ENCODE assay signal across 8 cellular contexts in the genomic region with DNA sequence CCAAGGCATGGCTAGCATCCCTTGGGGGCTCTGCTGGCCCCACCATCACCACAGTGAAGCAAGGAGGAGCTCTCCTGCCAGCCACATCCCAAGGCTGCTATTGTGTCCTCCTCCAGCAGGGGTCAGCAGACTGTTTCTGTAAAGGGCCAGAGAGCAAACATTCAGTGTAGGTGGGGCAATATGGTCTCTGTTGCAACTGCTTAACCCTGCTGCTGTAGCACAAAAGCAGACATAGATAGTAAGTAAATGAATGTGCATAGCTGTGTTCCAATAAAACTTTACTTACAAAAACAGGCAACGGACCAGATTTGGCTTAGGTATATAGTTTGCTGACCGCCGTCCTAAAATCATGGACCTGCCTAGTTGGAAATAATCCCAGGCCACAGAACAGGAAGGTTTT. TPM values are rescaled to one million over a fixed set of nuclear protein-coding genes. Genes with fewer than 3 reads are reported as not detected.
DNase-seq lines count a peak whose midpoint lies in the region; ATAC-seq and TF ChIP-seq lines count a peak whose summit lies in the region.

No MANE protein-coding gene starts in this region.

- no peaks in the 10 kb centered on the region for H3K4me1 ChIP-seq in DOHH2 (ENCODE audit: control insufficient read depth, low read length)

- H3F3A ChIP-seq in DOHH2 (ENCODE audit: control insufficient read depth, insufficient read depth) = no peaks in the 10 kb centered on the region

- H3K4me2 ChIP-seq in DOHH2 (ENCODE audit: low read length) = no peak overlapping the region

- peak; percentile 93 for TF ChIP-seq CTCF in DOHH2 (IDR thresholded peaks at IDR 0.05; ENCODE audit: low read depth, low read length, poor library complexity, severe bottlenecking)
- TF ChIP-seq CTCF in HFFc6 (IDR thresholded peaks at IDR 0.05) = peak; percentile 92
- TF ChIP-seq CTCF in astrocyte of the cerebellum (IDR thresholded peaks at IDR 0.05; ENCODE audit: low read depth, low read length, missing control alignments) = peak; percentile 96

- H3K27ac ChIP-seq in DOHH2 (ENCODE audit: low read depth, low read length) = no peak overlapping the region

- in situ Hi-C loops in astrocyte of the cerebellum (cut with HindIII; ENCODE audit: low sequenced_read_pairs) = loop anchor here (10.0 kb wide), 1 partner anchor 401 kb away; no protein-coding TSS in a partner anchor

- H3K4me3 Mint-ChIP-seq in HFFc6 = no peak overlapping the region
- no peak overlapping the region for H3K4me3 Mint-ChIP-seq in immature natural killer cell

- no peak for ATAC-seq in HG03565 (IDR thresholded peaks at IDR 0.05; ENCODE audit: unreplicated experiment)

- no peaks in the 10 kb centered on the region for H4K20me1 ChIP-seq in DOHH2 (ENCODE audit: control insufficient read depth, insufficient read depth, low read depth, low read length)

- no peaks in the 10 kb centered on the region for H3K9me3 Mint-ChIP-seq in HFFc6
- H3K9me3 Mint-ChIP-seq in immature natural killer cell = no peaks in the 10 kb centered on the region

- DNase-seq in HFFc6 (peak; percentile 71), NCI-H2029 (lab: John Stamatoyannopoulos, UW) (peak; percentile 61), T-helper 22 cell (ENCODE audit: low read depth) (peak; percentile 20), astrocyte of the cerebellum (ENCODE audit: low read depth) (peak; percentile 45), immature natural killer cell (peak; percentile 22 to 48 (median 45))
- DNase-seq in stimulated activated CD4-positive, alpha-beta T cell treated with anti-CD3 and anti-CD28 coated beads, Interleukin-15, amount 100 ng/mL, for 24 hours = peak; percentile 82

- no peak overlapping the region for H3K27ac Mint-ChIP-seq in HFFc6
- H3K27ac Mint-ChIP-seq in immature natural killer cell = no peak overlapping the region

- H3K27me3 ChIP-seq in DOHH2 (ENCODE audit: control insufficient read depth, low read length) = peaks cover 10% of the 10 kb centered on the region

- H3K36me3 Mint-ChIP-seq in HFFc6 (ENCODE audit: low read depth) = no peaks in the 10 kb centered on the region
- no peaks in the 10 kb centered on the region for H3K36me3 Mint-ChIP-seq in immature natural killer cell

- H3K36me3 ChIP-seq in DOHH2 (ENCODE audit: control insufficient read depth, low read length) = no peaks in the 10 kb centered on the region

- no peaks in the 10 kb centered on the region for H3K79me2 ChIP-seq in DOHH2 (ENCODE audit: control insufficient read depth, low read length)

- no peaks in the 10 kb centered on the region for H3K9me3 ChIP-seq in DOHH2 (ENCODE audit: control insufficient read depth, insufficient read depth, low read length)

- no peaks in the 10 kb centered on the region for H3K4me1 Mint-ChIP-seq in HFFc6 (ENCODE audit: low read depth)
- H3K4me1 Mint-ChIP-seq in immature natural killer cell = peaks cover 6% of the 10 kb centered on the region in 2 donors

- H3K9me2 ChIP-seq in DOHH2 (replicated peaks; ENCODE audit: control insufficient read depth, low read length) = no peaks in the 10 kb centered on the region

- H3K4me3 ChIP-seq in DOHH2 (ENCODE audit: low read length) (no peak overlapping the region), astrocyte of the cerebellum (ENCODE audit: low read depth, low read length) (no peak overlapping the region)

- H3K27me3 Mint-ChIP-seq in HFFc6 (ENCODE audit: insufficient read depth) (peaks cover 47% of the 10 kb centered on the region), immature natural killer cell (ENCODE audit: low read depth in 3 of 3) (peaks cover 0 to 9% (median 4%) of the 10 kb centered on the region in 3 donors)

RNA-seq across cellular contexts. Expression of gene ZBTB7C, which starts 36.4 kb away (rescaled TPM):
- total RNA-seq in HFFc6 (2021; fragmentation: NEBNext Ultra II Directional; extraction: Animal tissue kit (Norgen Biotek cat#: 25700)) = not detected
- not detected for polyA plus RNA-seq in immature natural killer cell

Comparison
In these comparisons a context has a peak if more than half of its experiments do, and no peak if none do; other contexts are left out.
1. DNase-seq: peak in every context shown above with its lines; median percentile 82 in stimulated activated CD4-positive, alpha-beta T cell treated with anti-CD3 and anti-CD28 coated beads, Interleukin-15, amount 100 ng/mL, for 24 hours; 71 in HFFc6; 61 in NCI-H2029; 45 in astrocyte of the cerebellum; 45 in immature natural killer cell; 20 in T-helper 22 cell.